Comparison of ENCODE assay signal across 8 cellular contexts in genomic region chr15:49169880-49170597, GRCh38. TPM values are rescaled to one million over a fixed set of nuclear protein-coding genes. Genes with fewer than 3 reads are reported as not detected.
DNase-seq lines count a peak whose midpoint lies in the region; ATAC-seq and TF ChIP-seq lines count a peak whose summit lies in the region.

Gene GALK2 (plus strand): TSS chr15:49170247. CDS start chr15:49170323, 76 bp downstream.

- intact Hi-C loops in left cardiac atrium (cut with DNase I), result no loop called here

- no peaks in the 10 kb centered on the region for H3K27me3 Mint-ChIP-seq in progenitor cell of endocrine pancreas

- peak; percentile 87 for DNase-seq in NCI-H1436 (lab: John Stamatoyannopoulos, UW)
- peak; percentile 73 to 86 (median 80) for DNase-seq in T-helper 1 cell
- peak; percentile 88 for DNase-seq in amniotic epithelial cell (ENCODE audit: low read depth)
- peak; percentile 87 for DNase-seq in left cardiac atrium
- DNase-seq in progenitor cell of endocrine pancreas (ENCODE audit: low spot score, unreplicated experiment), result peak; percentile 54
- DNase-seq in ureter (ENCODE audit: low spot score), result peak; percentile 88

- peak within 1 kb of the TSS; percentile 83 for H3K4me3 Mint-ChIP-seq in progenitor cell of endocrine pancreas (ENCODE audit: low read depth)

- H3K4me1 Mint-ChIP-seq in progenitor cell of endocrine pancreas (ENCODE audit: low read depth), result peaks cover 5% of the 10 kb centered on the region

- peaks cover 6% of the 10 kb centered on the region for H3K36me3 Mint-ChIP-seq in progenitor cell of endocrine pancreas (ENCODE audit: insufficient read depth)

- peaks cover 5% of the 10 kb centered on the region for H3K9me3 Mint-ChIP-seq in progenitor cell of endocrine pancreas (ENCODE audit: low read depth)

- H3K4me3 ChIP-seq in GM12875 (ENCODE audit: low read depth, low read length), result peak within 1 kb of the TSS; percentile 78

- peak within 1 kb of the TSS; percentile 93 for H3K27ac Mint-ChIP-seq in progenitor cell of endocrine pancreas

- no peak for TF ChIP-seq CTCF in GM12875 (IDR thresholded peaks at IDR 0.05; ENCODE audit: borderline replicate concordance, insufficient read depth, low read depth, low read length)
- no peak for TF ChIP-seq CTCF in progenitor cell of endocrine pancreas (IDR thresholded peaks at IDR 0.05; ENCODE audit: unreplicated experiment)

- ATAC-seq in HG02763 (IDR thresholded peaks at IDR 0.05; ENCODE audit: unreplicated experiment), result peak; percentile 98
- peak; percentile 98 to 100 for ATAC-seq in left cardiac atrium

RNA-seq across cellular contexts. Expression of gene GALK2, which starts in this region (rescaled TPM):
- total RNA-seq in left cardiac atrium, result 10 to 100 TPM; 30.1 to 32.1 TPM
- total RNA-seq in progenitor cell of endocrine pancreas, result 21.1 and 22.0 TPM in 2 replicates
- total RNA-seq in ureter, result 37.7 TPM

Comparison
In these comparisons a context has a peak if more than half of its experiments do, and no peak if none do; other contexts are left out.
1. Peak in every context shown above with its lines: DNase-seq, ATAC-seq and H3K4me3 ChIP-seq.